Comparison of ENCODE assay signal across 8 cellular contexts in genomic region chr3:183697123-183697609, GRCh38. TPM values are rescaled to one million over a fixed set of nuclear protein-coding genes. Genes with fewer than 3 reads are reported as not detected.
DNase-seq lines count a peak whose midpoint lies in the region; ATAC-seq, FAIRE-seq and TF ChIP-seq lines count a peak whose summit lies in the region.

No MANE protein-coding gene starts in this region.

- H3K4me1 Mint-ChIP-seq in activated CD8-positive, alpha-beta memory T cell treated with anti-CD3 and anti-CD28 coated beads, Interleukin-2, amount 10 ng/mL, durations not matched to agents 7 days and 5 days = peaks cover 33% of the 10 kb centered on the region
- peaks cover 27% of the 10 kb centered on the region for H3K4me1 Mint-ChIP-seq in activated naive CD8-positive, alpha-beta T cell treated with anti-CD3 and anti-CD28 coated beads, Interleukin-2, amount 10 ng/mL, durations not matched to agents 7 days and 5 days

- H3K4me3 ChIP-seq in HepG2 (replicated peaks in 1 of 3; ENCODE audit: insufficient read depth in 1 of 3, low read depth in 2 of 3, low read length in 3 of 3) (peak overlapping the region in 2 of 3 experiments; percentile 89 to 93; a peak in 5 of 6 replicates), tibial artery (peak overlapping the region; percentile 83 to 98)

- 23% methylated on average over 4 of the region's 4 CpGs for WGBS in HepG2 (ENCODE audit: low lambda C conversion rate)

- TF ChIP-seq CTCF in HepG2 (CRISPR knock-in tag; IDR thresholded peaks at IDR 0.05) (no peak), tibial artery (IDR thresholded peaks at IDR 0.05) (no peak)

- TF ChIP-seq EP300 in HepG2 (IDR thresholded peaks at IDR 0.05; ENCODE audit: low read depth in 2 of 2, low read length in 2 of 2) (no peak), HepG2 (CRISPR knock-in tag; IDR thresholded peaks at IDR 0.05; ENCODE audit: borderline replicate concordance) (no peak)

- intact Hi-C loops in HepG2 (cut with micrococcal nuclease; ENCODE audit: unreplicated experiment) = loop anchor here (5.0 kb wide), 1 partner anchor 60 kb away; the partner anchor contains the start of gene KLHL24
- intact Hi-C loops in tibial artery (cut with DNase I; ENCODE audit: low total_unique reads) = loop anchor here (5.0 kb wide), 1 partner anchor 60 kb away; the partner anchor contains the start of gene KLHL24

- H4K20me1 ChIP-seq in HepG2 (ENCODE audit: insufficient read depth, low read length) = peaks cover 11% of the 10 kb centered on the region

- no peak for FAIRE-seq in HepG2 (lab: Jason Lieb, UNC)

- H3K27me3 ChIP-seq in HepG2 (ENCODE audit: control insufficient read depth in 1 of 2, insufficient read depth in 2 of 2, low read length in 2 of 2) = no peaks in the 10 kb centered on the region; a peak in 1 of 5 replicates
- H3K27me3 ChIP-seq in tibial artery = no peaks in the 10 kb centered on the region

- H3K36me3 Mint-ChIP-seq in activated CD8-positive, alpha-beta memory T cell treated with anti-CD3 and anti-CD28 coated beads, Interleukin-2, amount 10 ng/mL, durations not matched to agents 7 days and 5 days = peaks cover 28% of the 10 kb centered on the region
- H3K36me3 Mint-ChIP-seq in activated naive CD8-positive, alpha-beta T cell treated with anti-CD3 and anti-CD28 coated beads, Interleukin-2, amount 10 ng/mL, durations not matched to agents 7 days and 5 days = peaks cover 14% of the 10 kb centered on the region

- H3K27ac ChIP-seq in HepG2 (ENCODE audit: extremely low read length, insufficient read depth, low read length) (no peak overlapping the region), tibial artery (peak overlapping the region; percentile 84 to 93)

- H2AFZ ChIP-seq in HepG2 (ENCODE audit: low read length) = peak overlapping the region; percentile 65

- POLR2A ChIA-PET in activated naive CD8-positive, alpha-beta T cell treated with anti-CD3 and anti-CD28 coated beads, Interleukin-2, amount 10 ng/mL, durations not matched to agents 7 days and 5 days (lab: Charles Lee) = interaction anchor here (0.6 to 3.5 kb wide), 10 partner anchors 10 to 269 kb away, joined by 3 to 53 read pairs (median 5); partner anchors contain the start of genes KLHL24, KLHL6, MCF2L2 and PARL
- POLR2A ChIA-PET in HepG2 (lab: Yijun Ruan, JAX) = interaction anchor here (0.6 to 1.9 kb wide), 5 partner anchors 8 to 249 kb away, joined by 3 to 13 read pairs (median 4); partner anchors contain the start of gene KLHL24

- H3K4me2 ChIP-seq in HepG2 (ENCODE audit: low read depth, low read length) = peak overlapping the region; percentile 85

- H3K27me3 Mint-ChIP-seq in activated CD8-positive, alpha-beta memory T cell treated with anti-CD3 and anti-CD28 coated beads, Interleukin-2, amount 10 ng/mL, durations not matched to agents 7 days and 5 days = no peaks in the 10 kb centered on the region
- H3K27me3 Mint-ChIP-seq in activated naive CD8-positive, alpha-beta T cell treated with anti-CD3 and anti-CD28 coated beads, Interleukin-2, amount 10 ng/mL, durations not matched to agents 7 days and 5 days = no peaks in the 10 kb centered on the region

- CTCF ChIA-PET in activated CD8-positive, alpha-beta memory T cell treated with anti-CD3 and anti-CD28 coated beads, Interleukin-2, amount 10 ng/mL, durations not matched to agents 7 days and 5 days (lab: Charles Lee) = interaction anchor here (1.3 to 1.9 kb wide), 4 partner anchors 9 to 62 kb away, joined by 3 to 7 read pairs (median 5); partner anchors contain the start of gene KLHL24
- CTCF ChIA-PET in HepG2 (lab: Yijun Ruan, JAX; ENCODE audit: low intra/inter-chr PET ratio, low total read pairs) = no interaction called here

- peak overlapping the region; percentile 41; the same call in 1 of the 2 replicates for H3K9ac ChIP-seq in HepG2 (ENCODE audit: insufficient read depth, low read depth, low read length)

- peak overlapping the region; percentile 81 for H3K27ac Mint-ChIP-seq in activated CD8-positive, alpha-beta memory T cell treated with anti-CD3 and anti-CD28 coated beads, Interleukin-2, amount 10 ng/mL, durations not matched to agents 7 days and 5 days
- H3K27ac Mint-ChIP-seq in activated naive CD8-positive, alpha-beta T cell treated with anti-CD3 and anti-CD28 coated beads, Interleukin-2, amount 10 ng/mL, durations not matched to agents 7 days and 5 days = peak overlapping the region; percentile 90

- BruUV-seq in HepG2 (replicated peaks; lab: Mats Ljungman, UMichigan) = TSS peak; percentile 65

- peak; percentile 1 for ATAC-seq in activated CD8-positive, alpha-beta memory T cell treated with anti-CD3 and anti-CD28 coated beads, Interleukin-2, amount 10 ng/mL, durations not matched to agents 7 days and 5 days
- ATAC-seq in activated naive CD8-positive, alpha-beta T cell treated with anti-CD3 and anti-CD28 coated beads, Interleukin-2, amount 10 ng/mL, durations not matched to agents 7 days and 5 days (ENCODE audit: low read depth) = no peak
- ATAC-seq in HepG2 (no peak), GM19351 (IDR thresholded peaks at IDR 0.05; ENCODE audit: unreplicated experiment) (no peak)

- H3K9me3 ChIP-seq in HepG2 (ENCODE audit: low read length) = no peaks in the 10 kb centered on the region
- no peaks in the 10 kb centered on the region for H3K9me3 ChIP-seq in tibial artery

- H3K36me3 ChIP-seq in HepG2 (replicated peaks in 1 of 2; ENCODE audit: control insufficient read depth in 1 of 2, insufficient read depth in 2 of 2, low read length in 2 of 2) = peaks cover 2 to 5% of the 10 kb centered on the region in 2 experiments; a peak in 1 of 5 replicates
- H3K36me3 ChIP-seq in tibial artery = peaks cover 0 to 3% (median 0%) of the 10 kb centered on the region in 3 donors

- no peak for DNase-seq in activated CD8-positive, alpha-beta memory T cell treated with anti-CD3 and anti-CD28 coated beads, Interleukin-2, amount 10 ng/mL, durations not matched to agents 7 days and 5 days
- DNase-seq in activated CD8-positive, alpha-beta memory T cell treated with anti-CD3 and anti-CD28 coated beads for 24 hours = no peak
- DNase-seq in activated naive CD8-positive, alpha-beta T cell treated with anti-CD3 and anti-CD28 coated beads, Interleukin-2, amount 10 ng/mL, durations not matched to agents 7 days and 5 days = no peak
- no peak for DNase-seq in HepG2 (ENCODE audit: low spot score)
- no peak for DNase-seq in tibial artery
- no peak for DNase-seq in NAMALWA (ENCODE audit: low spot score)
- no peak for DNase-seq in NCI-H1092 (lab: John Stamatoyannopoulos, UW)

- H3K4me3 Mint-ChIP-seq in activated CD8-positive, alpha-beta memory T cell treated with anti-CD3 and anti-CD28 coated beads, Interleukin-2, amount 10 ng/mL, durations not matched to agents 7 days and 5 days = peak overlapping the region; percentile 81
- H3K4me3 Mint-ChIP-seq in activated naive CD8-positive, alpha-beta T cell treated with anti-CD3 and anti-CD28 coated beads, Interleukin-2, amount 10 ng/mL, durations not matched to agents 7 days and 5 days = peak overlapping the region; percentile 85

- in situ Hi-C loops in HepG2 (cut with HindIII; ENCODE audit: extremely low pct_ligation_motif_present, low pct_unique_long_range_greater_than_20kb) = no loop called here

- no peak for TF ChIP-seq RAD21 in HepG2 (CRISPR knock-in tag; IDR thresholded peaks at IDR 0.05)

- no peak for TF ChIP-seq POLR2A in HepG2 (IDR thresholded peaks at IDR 0.05; ENCODE audit: insufficient read depth in 1 of 2, low read depth in 2 of 2, low read length in 2 of 2)

- peaks cover 44% of the 10 kb centered on the region for H3K79me2 ChIP-seq in HepG2 (ENCODE audit: insufficient read depth, low read length)

- no peaks in the 10 kb centered on the region for H3K9me3 Mint-ChIP-seq in activated CD8-positive, alpha-beta memory T cell treated with anti-CD3 and anti-CD28 coated beads, Interleukin-2, amount 10 ng/mL, durations not matched to agents 7 days and 5 days (ENCODE audit: low read depth)
- no peaks in the 10 kb centered on the region for H3K9me3 Mint-ChIP-seq in activated naive CD8-positive, alpha-beta T cell treated with anti-CD3 and anti-CD28 coated beads, Interleukin-2, amount 10 ng/mL, durations not matched to agents 7 days and 5 days

- H3K4me1 ChIP-seq in HepG2 (ENCODE audit: insufficient read depth, low read length) = peaks cover 58% of the 10 kb centered on the region
- peaks cover 0 to 27% (median 6%) of the 10 kb centered on the region in 4 donors for H3K4me1 ChIP-seq in tibial artery

TF ChIP-seq in HepG2, 621 proteins besides CTCF, POLR2A, EP300 and RAD21 (continues in another document):
- peak; percentile 31; the same call in 1 of the 2 replicates for TF ChIP-seq CHD4 (IDR thresholded peaks at IDR 0.05; ENCODE audit: borderline replicate concordance, low read length)
- no peak for TF ChIP-seq MLLT10 (CRISPR knock-in tag; IDR thresholded peaks at IDR 0.05)
- no peak for TF ChIP-seq ATRX (CRISPR knock-in tag; IDR thresholded peaks at IDR 0.05; ENCODE audit: borderline replicate concordance)

RNA-seq across cellular contexts. Expression of gene YEATS2, which starts 0.4 kb away (rescaled TPM):
- 10 to 100 TPM; 49.4 to 65.6 TPM for total RNA-seq in activated CD8-positive, alpha-beta memory T cell treated with anti-CD3 and anti-CD28 coated beads, Interleukin-2, amount 10 ng/mL, durations not matched to agents 7 days and 5 days
- 10 to 100 TPM; 49.7 to 52.7 TPM for total RNA-seq in activated naive CD8-positive, alpha-beta T cell treated with anti-CD3 and anti-CD28 coated beads, Interleukin-2, amount 10 ng/mL, durations not matched to agents 7 days and 5 days
- 16.0 and 18.6 TPM in 2 replicates for total RNA-seq in HepG2 (2016; rRNA removed; fragmentation: Illumina TruSeq; extraction: Trizol)
- total RNA-seq in HepG2 (2016; cell fraction: cytosol; rRNA removed; fragmentation: Illumina TruSeq; extraction: Trizol; ENCODE audit: low read depth) = 19.5 and 20.6 TPM in 2 replicates
- total RNA-seq in HepG2 (2016; cell fraction: insoluble cytoplasmic fraction; rRNA removed; fragmentation: Illumina TruSeq; extraction: Trizol) = 15.9 and 18.0 TPM in 2 replicates
- 14.2 and 15.9 TPM in 2 replicates for total RNA-seq in HepG2 (2016; cell fraction: membrane; rRNA removed; fragmentation: Illumina TruSeq; extraction: Trizol)
- 19.0 and 21.4 TPM in 2 replicates for total RNA-seq in HepG2 (2016; cell fraction: nucleus; rRNA removed; fragmentation: Illumina TruSeq; extraction: Trizol)
- 28.4 and 33.7 TPM in 2 replicates for polyA plus RNA-seq in HepG2 (2011; rRNA removed)
- polyA plus RNA-seq in HepG2 (2011; cell fraction: cytosol; rRNA removed) = 21.7 and 23.4 TPM in 2 replicates
- 31.5 and 34.8 TPM in 2 replicates for polyA plus RNA-seq in HepG2 (2011; cell fraction: nucleus; rRNA removed)
- polyA plus RNA-seq in HepG2 (2012) = 21.3 and 23.8 TPM in 2 replicates
- polyA plus RNA-seq in HepG2 (2016; cell fraction: cytosol; fragmentation: Illumina TruSeq; extraction: Trizol; ENCODE audit: low read depth) = 1.2 and 1.4 TPM in 2 replicates
- 11.5 and 14.0 TPM in 2 replicates for polyA plus RNA-seq in HepG2 (2016; cell fraction: insoluble cytoplasmic fraction; fragmentation: Illumina TruSeq; extraction: Trizol; ENCODE audit: low read depth)
- polyA plus RNA-seq in HepG2 (2016; cell fraction: membrane; fragmentation: Illumina TruSeq; extraction: Trizol; ENCODE audit: low read depth) = 3.2 and 3.9 TPM in 2 replicates
- polyA plus RNA-seq in HepG2 (2016; cell fraction: nucleus; fragmentation: Illumina TruSeq; extraction: Trizol; ENCODE audit: insufficient read depth, low read depth) = 26.1 and 26.4 TPM in 2 replicates
- 36.6 and 46.9 TPM in 2 replicates for polyA minus RNA-seq in HepG2 (2011; rRNA and poly(A)+ RNA removed; ENCODE audit: low replicate concordance)
- 24.4 and 26.9 TPM in 2 replicates for polyA minus RNA-seq in HepG2 (2011; cell fraction: cytosol; rRNA and poly(A)+ RNA removed)
- polyA minus RNA-seq in HepG2 (2011; cell fraction: nucleus; rRNA and poly(A)+ RNA removed) = 48.4 and 51.5 TPM in 2 replicates
